2 cellular contexts compared by ENCODE assay signal in the genomic region with DNA sequence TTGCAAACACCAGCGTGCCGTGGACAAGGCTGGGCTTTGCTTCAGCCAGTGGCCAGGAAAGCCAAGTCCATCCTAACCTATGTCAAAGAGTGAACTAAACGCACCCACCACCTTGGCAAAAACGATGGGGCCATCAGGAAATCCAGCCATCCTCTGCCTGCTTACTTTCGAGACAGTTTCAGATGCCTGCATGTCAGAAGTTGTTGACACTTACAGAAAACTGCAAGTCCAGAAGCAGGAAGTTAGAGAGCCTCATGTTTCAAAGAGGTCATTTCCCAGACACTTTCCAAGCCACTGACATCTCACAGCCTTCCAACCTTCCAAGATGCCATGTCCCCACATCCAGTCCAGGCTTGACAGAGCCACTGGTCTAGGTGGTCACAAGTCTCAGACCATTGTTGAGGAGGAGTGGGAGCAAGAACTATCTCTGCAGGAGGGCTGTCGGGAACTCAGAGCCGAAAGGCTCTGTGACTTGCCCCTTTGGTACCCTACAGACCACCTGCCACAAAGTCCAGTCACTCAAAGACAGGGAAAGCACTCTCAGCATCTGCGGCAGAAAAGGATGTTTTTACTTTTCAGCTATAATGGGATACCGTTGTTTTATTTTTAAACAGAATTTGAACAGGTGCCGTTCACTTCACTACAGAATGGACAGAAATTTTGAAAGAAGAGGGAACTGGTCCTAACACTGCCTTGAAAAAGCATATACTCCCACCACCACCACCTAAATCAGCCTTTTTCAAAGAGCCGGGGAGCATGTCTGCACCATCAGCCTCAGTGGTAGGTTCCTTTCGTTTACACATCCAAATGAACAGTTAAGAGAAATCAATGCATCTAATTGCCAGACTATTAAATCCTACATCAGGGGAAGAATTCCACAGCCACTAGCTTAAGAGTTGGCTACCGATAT.
TF ChIP-seq lines count a peak whose summit lies in the region.

No MANE protein-coding gene starts in this region.

TF ChIP-seq in GM23338, 12 proteins besides CTCF, POLR2A, EP300 and RAD21:
- TF ChIP-seq EZH2phosphoT487 (IDR thresholded peaks at IDR 0.05; ENCODE audit: unreplicated experiment) (no peak), STAT1 (IDR thresholded peaks at IDR 0.05; ENCODE audit: unreplicated experiment) (no peak), ZNF114 (CRISPR knock-in tag; IDR thresholded peaks at IDR 0.05) (no peak), POLR2AphosphoS5 (IDR thresholded peaks at IDR 0.05; ENCODE audit: low read depth) (no peak), NANOG (IDR thresholded peaks at IDR 0.05; ENCODE audit: borderline replicate concordance) (no peak), ZNF331 (CRISPR knock-in tag; IDR thresholded peaks at IDR 0.05; ENCODE audit: low read depth) (no peak)
- TF ChIP-seq, protein P1, sequence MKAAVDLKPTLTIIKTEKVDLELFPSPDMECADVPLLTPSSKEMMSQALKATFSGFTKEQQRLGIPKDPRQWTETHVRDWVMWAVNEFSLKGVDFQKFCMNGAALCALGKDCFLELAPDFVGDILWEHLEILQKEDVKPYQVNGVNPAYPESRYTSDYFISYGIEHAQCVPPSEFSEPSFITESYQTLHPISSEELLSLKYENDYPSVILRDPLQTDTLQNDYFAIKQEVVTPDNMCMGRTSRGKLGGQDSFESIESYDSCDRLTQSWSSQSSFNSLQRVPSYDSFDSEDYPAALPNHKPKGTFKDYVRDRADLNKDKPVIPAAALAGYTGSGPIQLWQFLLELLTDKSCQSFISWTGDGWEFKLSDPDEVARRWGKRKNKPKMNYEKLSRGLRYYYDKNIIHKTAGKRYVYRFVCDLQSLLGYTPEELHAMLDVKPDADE (IDR thresholded peaks at IDR 0.05) = no peak
- TF ChIP-seq, protein P2, sequence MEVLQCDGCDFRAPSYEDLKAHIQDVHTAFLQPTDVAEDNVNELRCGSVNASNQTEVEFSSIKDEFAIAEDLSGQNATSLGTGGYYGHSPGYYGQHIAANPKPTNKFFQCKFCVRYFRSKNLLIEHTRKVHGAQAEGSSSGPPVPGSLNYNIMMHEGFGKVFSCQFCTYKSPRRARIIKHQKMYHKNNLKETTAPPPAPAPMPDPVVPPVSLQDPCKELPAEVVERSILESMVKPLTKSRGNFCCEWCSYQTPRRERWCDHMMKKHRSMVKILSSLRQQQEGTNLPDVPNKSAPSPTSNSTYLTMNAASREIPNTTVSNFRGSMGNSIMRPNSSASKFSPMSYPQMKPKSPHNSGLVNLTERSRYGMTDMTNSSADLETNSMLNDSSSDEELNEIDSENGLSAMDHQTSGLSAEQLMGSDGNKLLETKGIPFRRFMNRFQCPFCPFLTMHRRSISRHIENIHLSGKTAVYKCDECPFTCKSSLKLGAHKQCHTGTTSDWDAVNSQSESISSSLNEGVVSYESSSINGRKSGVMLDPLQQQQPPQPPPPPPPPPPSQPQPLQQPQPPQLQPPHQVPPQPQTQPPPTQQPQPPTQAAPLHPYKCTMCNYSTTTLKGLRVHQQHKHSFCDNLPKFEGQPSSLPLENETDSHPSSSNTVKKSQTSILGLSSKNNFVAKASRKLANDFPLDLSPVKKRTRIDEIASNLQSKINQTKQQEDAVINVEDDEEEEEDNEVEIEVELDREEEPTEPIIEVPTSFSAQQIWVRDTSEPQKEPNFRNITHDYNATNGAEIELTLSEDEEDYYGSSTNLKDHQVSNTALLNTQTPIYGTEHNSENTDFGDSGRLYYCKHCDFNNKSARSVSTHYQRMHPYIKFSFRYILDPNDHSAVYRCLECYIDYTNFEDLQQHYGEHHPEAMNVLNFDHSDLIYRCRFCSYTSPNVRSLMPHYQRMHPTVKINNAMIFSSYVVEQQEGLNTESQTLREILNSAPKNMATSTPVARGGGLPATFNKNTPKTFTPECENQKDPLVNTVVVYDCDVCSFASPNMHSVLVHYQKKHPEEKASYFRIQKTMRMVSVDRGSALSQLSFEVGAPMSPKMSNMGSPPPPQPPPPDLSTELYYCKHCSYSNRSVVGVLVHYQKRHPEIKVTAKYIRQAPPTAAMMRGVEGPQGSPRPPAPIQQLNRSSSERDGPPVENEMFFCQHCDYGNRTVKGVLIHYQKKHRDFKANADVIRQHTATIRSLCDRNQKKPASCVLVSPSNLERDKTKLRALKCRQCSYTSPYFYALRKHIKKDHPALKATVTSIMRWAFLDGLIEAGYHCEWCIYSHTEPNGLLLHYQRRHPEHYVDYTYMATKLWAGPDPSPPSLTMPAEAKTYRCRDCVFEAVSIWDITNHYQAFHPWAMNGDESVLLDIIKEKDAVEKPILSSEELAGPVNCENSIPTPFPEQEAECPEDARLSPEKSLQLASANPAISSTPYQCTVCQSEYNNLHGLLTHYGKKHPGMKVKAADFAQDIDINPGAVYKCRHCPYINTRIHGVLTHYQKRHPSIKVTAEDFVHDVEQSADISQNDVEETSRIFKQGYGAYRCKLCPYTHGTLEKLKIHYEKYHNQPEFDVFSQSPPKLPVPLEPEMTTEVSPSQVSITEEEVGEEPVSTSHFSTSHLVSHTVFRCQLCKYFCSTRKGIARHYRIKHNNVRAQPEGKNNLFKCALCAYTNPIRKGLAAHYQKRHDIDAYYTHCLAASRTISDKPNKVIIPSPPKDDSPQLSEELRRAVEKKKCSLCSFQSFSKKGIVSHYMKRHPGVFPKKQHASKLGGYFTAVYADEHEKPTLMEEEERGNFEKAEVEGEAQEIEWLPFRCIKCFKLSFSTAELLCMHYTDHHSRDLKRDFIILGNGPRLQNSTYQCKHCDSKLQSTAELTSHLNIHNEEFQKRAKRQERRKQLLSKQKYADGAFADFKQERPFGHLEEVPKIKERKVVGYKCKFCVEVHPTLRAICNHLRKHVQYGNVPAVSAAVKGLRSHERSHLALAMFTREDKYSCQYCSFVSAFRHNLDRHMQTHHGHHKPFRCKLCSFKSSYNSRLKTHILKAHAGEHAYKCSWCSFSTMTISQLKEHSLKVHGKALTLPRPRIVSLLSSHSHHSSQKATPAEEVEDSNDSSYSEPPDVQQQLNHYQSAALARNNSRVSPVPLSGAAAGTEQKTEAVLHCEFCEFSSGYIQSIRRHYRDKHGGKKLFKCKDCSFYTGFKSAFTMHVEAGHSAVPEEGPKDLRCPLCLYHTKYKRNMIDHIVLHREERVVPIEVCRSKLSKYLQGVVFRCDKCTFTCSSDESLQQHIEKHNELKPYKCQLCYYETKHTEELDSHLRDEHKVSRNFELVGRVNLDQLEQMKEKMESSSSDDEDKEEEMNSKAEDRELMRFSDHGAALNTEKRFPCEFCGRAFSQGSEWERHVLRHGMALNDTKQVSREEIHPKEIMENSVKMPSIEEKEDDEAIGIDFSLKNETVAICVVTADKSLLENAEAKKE (CRISPR knock-in tag; IDR thresholded peaks at IDR 0.05) = no peak
TF ChIP-seq in GM23338: peak in this region for 0.

TF ChIP-seq in K562, 482 proteins besides CTCF, POLR2A, EP300 and RAD21:
- TF ChIP-seq ZNF408 (CRISPR knock-in tag; IDR thresholded peaks at IDR 0.05; ENCODE audit: low read depth) (no peak), CBX2 (IDR thresholded peaks at IDR 0.05; ENCODE audit: insufficient read depth, low read length, poor library complexity, severe bottlenecking) (peak; percentile 58), MNT (conservative IDR thresholded peaks at IDR 0.05) (no peak)
